Comparison of ENCODE assay signal across 7 cellular contexts in genomic region chrX:76427560-76428242, GRCh38. TPM values are rescaled to one million over a fixed set of nuclear protein-coding genes. Genes with fewer than 3 reads are reported as not detected.
DNase-seq lines count a peak whose midpoint lies in the region; ATAC-seq and TF ChIP-seq lines count a peak whose summit lies in the region.

Gene MAGEE1 (plus strand): TSS chrX:76427710. CDS start chrX:76427931, 221 bp downstream.

- H3K27me3 ChIP-seq in dorsolateral prefrontal cortex = peaks cover 0 to 50% (median 6%) of the 10 kb centered on the region in 45 donors

- WGBS in lower leg skin, 2 donors = 0 to 42% methylated on average over 11 to 39 of the region's 42 CpGs

- peak; percentile 91 for ATAC-seq in GM18511 (IDR thresholded peaks at IDR 0.05; ENCODE audit: unreplicated experiment)
- ATAC-seq in HG02981 (IDR thresholded peaks at IDR 0.05; ENCODE audit: unreplicated experiment) = peak; percentile 86

- TF ChIP-seq POLR2A in lower leg skin (IDR thresholded peaks at IDR 0.05) = no peak

- H3K27ac ChIP-seq in dorsolateral prefrontal cortex = peak within 1 kb of the TSS in 54 of 59 donors; percentile 18 to 89 (median 73)

- intact Hi-C loops in dorsolateral prefrontal cortex (cut with DNase I) = no loop called here
- intact Hi-C loops in lower leg skin (cut with DNase I; ENCODE audit: low total_unique reads) = no loop called here

- TF ChIP-seq CTCF in dorsolateral prefrontal cortex (IDR thresholded peaks at IDR 0.05 in 54 of 56, conservative IDR thresholded peaks at IDR 0.05 in 2 of 56; ENCODE audit: low read depth in 1 of 56, partially characterized antibody in 56 of 56) = peak in 9 of 56 donors; percentile 9 to 37 (median 16)
- TF ChIP-seq CTCF in lower leg skin (IDR thresholded peaks at IDR 0.05) = no peak

- H3K4me3 ChIP-seq in dorsolateral prefrontal cortex = peak within 1 kb of the TSS; percentile 44 to 83 (median 71)
- peak within 1 kb of the TSS; percentile 52 for H3K4me3 ChIP-seq in lower leg skin (ENCODE audit: low read depth, poor library complexity, severe bottlenecking)

- DNase-seq in NCI-H2171 treated with DMSO at 0.1 percent for 48 hours (lab: John Stamatoyannopoulos, UW) (peak; percentile 50), dorsolateral prefrontal cortex (peak; percentile 65 to 82 (median 72)), lower leg skin (ENCODE audit: low spot score in 2 of 2) (peak; percentile 35 to 90)
- DNase-seq in activated CD4-positive, alpha-beta T cell treated with anti-CD3 and anti-CD28 coated beads, Interleukin-2, amount 50 U/mL, for 48 hours = peak; percentile 78 to 82
- peak; percentile 64 to 73 for DNase-seq in stimulated activated CD4-positive, alpha-beta T cell treated with anti-CD3 and anti-CD28 coated beads, Interleukin-4, amount 100 ng/mL, for 48 hours (ENCODE audit: low read depth in 2 of 2)

RNA-seq across cellular contexts. Expression of gene MAGEE1, which starts in this region (rescaled TPM):
- total RNA-seq in dorsolateral prefrontal cortex (10 to 100 TPM; 24.2 to 90.0 (median 66.8) TPM), lower leg skin (1 to 10 TPM; 2.7 to 3.7 (median 3.0) TPM)

Comparison
In these comparisons a context has a peak if more than half of its experiments do, and no peak if none do; other contexts are left out.
1. Peak in every context shown above with its lines: DNase-seq, ATAC-seq, H3K4me3 ChIP-seq and H3K27ac ChIP-seq.
2. RNA of gene MAGEE1 (total RNA-seq): 24.2 to 90.0 TPM in dorsolateral prefrontal cortex; 2.7 to 3.7 TPM in lower leg skin; every median in the first group is over 4 times any median in the second.